Comparison of ENCODE assay signal across 1 cellular context in the genomic region with DNA sequence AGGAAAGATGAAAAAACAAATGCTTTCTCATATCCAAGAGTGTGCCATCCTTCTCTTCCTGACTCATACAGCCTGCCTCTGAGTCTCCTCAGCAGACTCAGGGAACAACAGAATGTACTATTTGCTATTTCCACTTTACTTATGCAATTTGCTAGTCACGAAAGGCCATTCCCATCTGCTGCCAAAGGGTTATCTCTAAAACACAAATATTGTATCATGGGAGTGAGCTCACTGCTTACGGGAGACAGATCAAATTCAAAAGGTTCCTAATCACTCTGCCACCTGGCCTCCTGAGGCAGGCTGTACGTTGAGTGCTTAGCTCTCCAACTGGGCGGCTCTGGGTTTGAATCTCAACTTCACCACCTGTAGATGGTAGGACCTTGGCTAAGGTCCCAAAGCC.
TF ChIP-seq lines count a peak whose summit lies in the region.

No MANE protein-coding gene starts in this region.

TF ChIP-seq in SK-N-SH, 30 proteins besides CTCF, POLR2A, EP300 and RAD21 (continued from another document):
- TF ChIP-seq, protein P1, sequence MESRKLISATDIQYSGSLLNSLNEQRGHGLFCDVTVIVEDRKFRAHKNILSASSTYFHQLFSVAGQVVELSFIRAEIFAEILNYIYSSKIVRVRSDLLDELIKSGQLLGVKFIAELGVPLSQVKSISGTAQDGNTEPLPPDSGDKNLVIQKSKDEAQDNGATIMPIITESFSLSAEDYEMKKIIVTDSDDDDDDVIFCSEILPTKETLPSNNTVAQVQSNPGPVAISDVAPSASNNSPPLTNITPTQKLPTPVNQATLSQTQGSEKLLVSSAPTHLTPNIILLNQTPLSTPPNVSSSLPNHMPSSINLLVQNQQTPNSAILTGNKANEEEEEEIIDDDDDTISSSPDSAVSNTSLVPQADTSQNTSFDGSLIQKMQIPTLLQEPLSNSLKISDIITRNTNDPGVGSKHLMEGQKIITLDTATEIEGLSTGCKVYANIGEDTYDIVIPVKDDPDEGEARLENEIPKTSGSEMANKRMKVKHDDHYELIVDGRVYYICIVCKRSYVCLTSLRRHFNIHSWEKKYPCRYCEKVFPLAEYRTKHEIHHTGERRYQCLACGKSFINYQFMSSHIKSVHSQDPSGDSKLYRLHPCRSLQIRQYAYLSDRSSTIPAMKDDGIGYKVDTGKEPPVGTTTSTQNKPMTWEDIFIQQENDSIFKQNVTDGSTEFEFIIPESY (IDR thresholded peaks at IDR 0.05; ENCODE audit: borderline replicate concordance, low read depth), result no peak
- TF ChIP-seq FOSL2 (IDR thresholded peaks at IDR 0.05; ENCODE audit: borderline replicate concordance, low read depth), result no peak
- no peak for TF ChIP-seq SIN3A (IDR thresholded peaks at IDR 0.05; ENCODE audit: borderline replicate concordance, low read depth, low read length)
- TF ChIP-seq EZH2phosphoT487 (IDR thresholded peaks at IDR 0.05; ENCODE audit: borderline replicate concordance, low read depth), result no peak
- TF ChIP-seq ELF1 (IDR thresholded peaks at IDR 0.05), result no peak
- no peak for TF ChIP-seq YY1 (IDR thresholded peaks at IDR 0.05; ENCODE audit: low read depth)
- TF ChIP-seq USF1 (IDR thresholded peaks at IDR 0.05; ENCODE audit: borderline replicate concordance, low read depth), result no peak
- TF ChIP-seq, protein P2, sequence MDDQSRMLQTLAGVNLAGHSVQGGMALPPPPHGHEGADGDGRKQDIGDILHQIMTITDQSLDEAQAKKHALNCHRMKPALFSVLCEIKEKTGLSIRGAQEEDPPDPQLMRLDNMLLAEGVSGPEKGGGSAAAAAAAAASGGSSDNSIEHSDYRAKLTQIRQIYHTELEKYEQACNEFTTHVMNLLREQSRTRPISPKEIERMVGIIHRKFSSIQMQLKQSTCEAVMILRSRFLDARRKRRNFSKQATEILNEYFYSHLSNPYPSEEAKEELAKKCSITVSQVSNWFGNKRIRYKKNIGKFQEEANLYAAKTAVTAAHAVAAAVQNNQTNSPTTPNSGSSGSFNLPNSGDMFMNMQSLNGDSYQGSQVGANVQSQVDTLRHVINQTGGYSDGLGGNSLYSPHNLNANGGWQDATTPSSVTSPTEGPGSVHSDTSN (IDR thresholded peaks at IDR 0.05), result no peak
- no peak for TF ChIP-seq FOXJ3 (CRISPR knock-in tag; IDR thresholded peaks at IDR 0.05)
- no peak for TF ChIP-seq GABPA (IDR thresholded peaks at IDR 0.05; ENCODE audit: low read depth)
TF ChIP-seq in SK-N-SH: peak in this region for 0.
